In the genomic region with DNA sequence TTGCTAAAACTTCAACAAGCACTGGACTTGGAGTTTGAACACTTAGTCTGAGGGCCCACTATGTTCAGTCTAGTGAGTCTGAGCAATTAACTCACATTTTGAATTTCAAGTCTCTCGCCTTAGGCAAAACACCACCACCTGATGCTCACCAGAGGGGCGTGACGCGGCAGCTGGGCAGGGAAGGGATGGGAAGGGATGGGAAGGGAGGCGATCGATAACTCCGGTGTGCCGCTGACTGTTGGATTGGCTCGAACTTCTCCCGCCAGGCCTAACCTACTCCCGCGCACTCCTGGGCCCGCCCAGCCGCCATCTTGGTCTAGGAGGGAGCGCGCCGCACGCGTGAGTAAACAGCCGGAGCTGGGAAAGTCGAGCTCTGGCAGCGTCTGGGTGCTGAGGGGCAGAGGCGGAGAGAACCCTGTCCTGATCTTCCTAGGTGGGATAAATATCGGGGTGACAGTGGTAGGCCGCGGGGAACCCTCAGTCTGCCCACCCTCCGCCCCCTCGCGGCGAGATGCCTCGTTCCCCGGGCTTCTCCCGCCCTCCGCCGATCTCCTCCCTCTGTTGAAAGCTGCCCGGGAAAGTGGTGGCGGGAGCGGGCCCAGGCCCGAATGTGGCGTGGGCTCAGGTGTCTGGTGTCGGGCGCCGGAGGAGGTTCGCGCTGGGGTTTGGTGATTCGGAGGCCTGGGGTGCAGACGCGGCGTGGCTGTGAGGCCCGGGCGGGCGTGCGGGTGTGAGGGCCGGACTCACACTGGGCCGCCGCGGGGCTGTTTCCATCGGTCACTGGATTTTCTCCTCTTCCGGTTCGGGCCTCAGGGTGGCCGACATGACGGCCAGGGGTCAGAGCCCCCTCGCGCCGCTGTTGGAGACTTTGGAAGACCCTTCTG, we compare ENCODE assay signal across 1 cellular context.
TF ChIP-seq lines count a peak whose summit lies in the region.

A gene with protein sequence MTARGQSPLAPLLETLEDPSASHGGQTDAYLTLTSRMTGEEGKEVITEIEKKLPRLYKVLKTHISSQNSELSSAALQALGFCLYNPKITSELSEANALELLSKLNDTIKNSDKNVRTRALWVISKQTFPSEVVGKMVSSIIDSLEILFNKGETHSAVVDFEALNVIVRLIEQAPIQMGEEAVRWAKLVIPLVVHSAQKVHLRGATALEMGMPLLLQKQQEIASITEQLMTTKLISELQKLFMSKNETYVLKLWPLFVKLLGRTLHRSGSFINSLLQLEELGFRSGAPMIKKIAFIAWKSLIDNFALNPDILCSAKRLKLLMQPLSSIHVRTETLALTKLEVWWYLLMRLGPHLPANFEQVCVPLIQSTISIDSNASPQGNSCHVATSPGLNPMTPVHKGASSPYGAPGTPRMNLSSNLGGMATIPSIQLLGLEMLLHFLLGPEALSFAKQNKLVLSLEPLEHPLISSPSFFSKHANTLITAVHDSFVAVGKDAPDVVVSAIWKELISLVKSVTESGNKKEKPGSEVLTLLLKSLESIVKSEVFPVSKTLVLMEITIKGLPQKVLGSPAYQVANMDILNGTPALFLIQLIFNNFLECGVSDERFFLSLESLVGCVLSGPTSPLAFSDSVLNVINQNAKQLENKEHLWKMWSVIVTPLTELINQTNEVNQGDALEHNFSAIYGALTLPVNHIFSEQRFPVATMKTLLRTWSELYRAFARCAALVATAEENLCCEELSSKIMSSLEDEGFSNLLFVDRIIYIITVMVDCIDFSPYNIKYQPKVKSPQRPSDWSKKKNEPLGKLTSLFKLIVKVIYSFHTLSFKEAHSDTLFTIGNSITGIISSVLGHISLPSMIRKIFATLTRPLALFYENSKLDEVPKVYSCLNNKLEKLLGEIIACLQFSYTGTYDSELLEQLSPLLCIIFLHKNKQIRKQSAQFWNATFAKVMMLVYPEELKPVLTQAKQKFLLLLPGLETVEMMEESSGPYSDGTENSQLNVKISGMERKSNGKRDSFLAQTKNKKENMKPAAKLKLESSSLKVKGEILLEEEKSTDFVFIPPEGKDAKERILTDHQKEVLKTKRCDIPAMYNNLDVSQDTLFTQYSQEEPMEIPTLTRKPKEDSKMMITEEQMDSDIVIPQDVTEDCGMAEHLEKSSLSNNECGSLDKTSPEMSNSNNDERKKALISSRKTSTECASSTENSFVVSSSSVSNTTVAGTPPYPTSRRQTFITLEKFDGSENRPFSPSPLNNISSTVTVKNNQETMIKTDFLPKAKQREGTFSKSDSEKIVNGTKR (N-terminal part only) (plus strand): TSS at position 302 of the 884 bp plus-strand sequence. CDS start 522 bp downstream, at position 824.

TF ChIP-seq in H1, 55 proteins besides CTCF, POLR2A, EP300 and RAD21:
- TF ChIP-seq JUN (IDR thresholded peaks at IDR 0.05; ENCODE audit: low read depth, low read length), result no peak
- TF ChIP-seq SP4 (IDR thresholded peaks at IDR 0.05; ENCODE audit: low read length), result peak; percentile 75; the same call in 1 of the 2 replicates
- TF ChIP-seq EZH2 (IDR thresholded peaks at IDR 0.05; ENCODE audit: low read depth, low read length, severe bottlenecking), result no peak
- no peak for TF ChIP-seq RNF2 (IDR thresholded peaks at IDR 0.05; ENCODE audit: borderline replicate concordance, low read depth, low read length, missing control alignments, poor library complexity, severe bottlenecking)
- TF ChIP-seq SIN3A (conservative IDR thresholded peaks at IDR 0.05 in 1 of 2, IDR thresholded peaks at IDR 0.05 in 1 of 2; ENCODE audit: low read depth in 1 of 2, low read length in 2 of 2), result peak in 1 of 2 experiments; percentile 86; a peak in 3 of 4 replicates
- TF ChIP-seq NANOG (IDR thresholded peaks at IDR 0.05; ENCODE audit: insufficient read depth, low read depth, low read length, poor library complexity, severe bottlenecking), result peak; percentile 36
- TF ChIP-seq YY1 (IDR thresholded peaks at IDR 0.05; ENCODE audit: low read depth, low read length), result peak; percentile 98
- TF ChIP-seq POU5F1 (IDR thresholded peaks at IDR 0.05; ENCODE audit: low read depth, low read length), result no peak
- no peak for TF ChIP-seq MAFK (IDR thresholded peaks at IDR 0.05; ENCODE audit: low read depth, low read length)
- TF ChIP-seq RBBP5 (IDR thresholded peaks at IDR 0.05; ENCODE audit: borderline replicate concordance, low read depth, low read length), result peak; percentile 54
- TF ChIP-seq TAF1 (IDR thresholded peaks at IDR 0.05; ENCODE audit: low read depth, low read length), result peak; percentile 92
- no peak for TF ChIP-seq SP2 (IDR thresholded peaks at IDR 0.05; ENCODE audit: low read length)
- TF ChIP-seq TEAD4 (IDR thresholded peaks at IDR 0.05; ENCODE audit: low read depth, low read length), result peak; percentile 14; the same call in 1 of the 2 replicates
- TF ChIP-seq SAP30 (IDR thresholded peaks at IDR 0.05; ENCODE audit: insufficient read depth, insufficient replicate concordance, low read length), result peak; percentile 48
- TF ChIP-seq, protein P1, sequence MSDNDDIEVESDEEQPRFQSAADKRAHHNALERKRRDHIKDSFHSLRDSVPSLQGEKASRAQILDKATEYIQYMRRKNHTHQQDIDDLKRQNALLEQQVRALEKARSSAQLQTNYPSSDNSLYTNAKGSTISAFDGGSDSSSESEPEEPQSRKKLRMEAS (IDR thresholded peaks at IDR 0.05), result peak; percentile 90
- TF ChIP-seq, protein P2, sequence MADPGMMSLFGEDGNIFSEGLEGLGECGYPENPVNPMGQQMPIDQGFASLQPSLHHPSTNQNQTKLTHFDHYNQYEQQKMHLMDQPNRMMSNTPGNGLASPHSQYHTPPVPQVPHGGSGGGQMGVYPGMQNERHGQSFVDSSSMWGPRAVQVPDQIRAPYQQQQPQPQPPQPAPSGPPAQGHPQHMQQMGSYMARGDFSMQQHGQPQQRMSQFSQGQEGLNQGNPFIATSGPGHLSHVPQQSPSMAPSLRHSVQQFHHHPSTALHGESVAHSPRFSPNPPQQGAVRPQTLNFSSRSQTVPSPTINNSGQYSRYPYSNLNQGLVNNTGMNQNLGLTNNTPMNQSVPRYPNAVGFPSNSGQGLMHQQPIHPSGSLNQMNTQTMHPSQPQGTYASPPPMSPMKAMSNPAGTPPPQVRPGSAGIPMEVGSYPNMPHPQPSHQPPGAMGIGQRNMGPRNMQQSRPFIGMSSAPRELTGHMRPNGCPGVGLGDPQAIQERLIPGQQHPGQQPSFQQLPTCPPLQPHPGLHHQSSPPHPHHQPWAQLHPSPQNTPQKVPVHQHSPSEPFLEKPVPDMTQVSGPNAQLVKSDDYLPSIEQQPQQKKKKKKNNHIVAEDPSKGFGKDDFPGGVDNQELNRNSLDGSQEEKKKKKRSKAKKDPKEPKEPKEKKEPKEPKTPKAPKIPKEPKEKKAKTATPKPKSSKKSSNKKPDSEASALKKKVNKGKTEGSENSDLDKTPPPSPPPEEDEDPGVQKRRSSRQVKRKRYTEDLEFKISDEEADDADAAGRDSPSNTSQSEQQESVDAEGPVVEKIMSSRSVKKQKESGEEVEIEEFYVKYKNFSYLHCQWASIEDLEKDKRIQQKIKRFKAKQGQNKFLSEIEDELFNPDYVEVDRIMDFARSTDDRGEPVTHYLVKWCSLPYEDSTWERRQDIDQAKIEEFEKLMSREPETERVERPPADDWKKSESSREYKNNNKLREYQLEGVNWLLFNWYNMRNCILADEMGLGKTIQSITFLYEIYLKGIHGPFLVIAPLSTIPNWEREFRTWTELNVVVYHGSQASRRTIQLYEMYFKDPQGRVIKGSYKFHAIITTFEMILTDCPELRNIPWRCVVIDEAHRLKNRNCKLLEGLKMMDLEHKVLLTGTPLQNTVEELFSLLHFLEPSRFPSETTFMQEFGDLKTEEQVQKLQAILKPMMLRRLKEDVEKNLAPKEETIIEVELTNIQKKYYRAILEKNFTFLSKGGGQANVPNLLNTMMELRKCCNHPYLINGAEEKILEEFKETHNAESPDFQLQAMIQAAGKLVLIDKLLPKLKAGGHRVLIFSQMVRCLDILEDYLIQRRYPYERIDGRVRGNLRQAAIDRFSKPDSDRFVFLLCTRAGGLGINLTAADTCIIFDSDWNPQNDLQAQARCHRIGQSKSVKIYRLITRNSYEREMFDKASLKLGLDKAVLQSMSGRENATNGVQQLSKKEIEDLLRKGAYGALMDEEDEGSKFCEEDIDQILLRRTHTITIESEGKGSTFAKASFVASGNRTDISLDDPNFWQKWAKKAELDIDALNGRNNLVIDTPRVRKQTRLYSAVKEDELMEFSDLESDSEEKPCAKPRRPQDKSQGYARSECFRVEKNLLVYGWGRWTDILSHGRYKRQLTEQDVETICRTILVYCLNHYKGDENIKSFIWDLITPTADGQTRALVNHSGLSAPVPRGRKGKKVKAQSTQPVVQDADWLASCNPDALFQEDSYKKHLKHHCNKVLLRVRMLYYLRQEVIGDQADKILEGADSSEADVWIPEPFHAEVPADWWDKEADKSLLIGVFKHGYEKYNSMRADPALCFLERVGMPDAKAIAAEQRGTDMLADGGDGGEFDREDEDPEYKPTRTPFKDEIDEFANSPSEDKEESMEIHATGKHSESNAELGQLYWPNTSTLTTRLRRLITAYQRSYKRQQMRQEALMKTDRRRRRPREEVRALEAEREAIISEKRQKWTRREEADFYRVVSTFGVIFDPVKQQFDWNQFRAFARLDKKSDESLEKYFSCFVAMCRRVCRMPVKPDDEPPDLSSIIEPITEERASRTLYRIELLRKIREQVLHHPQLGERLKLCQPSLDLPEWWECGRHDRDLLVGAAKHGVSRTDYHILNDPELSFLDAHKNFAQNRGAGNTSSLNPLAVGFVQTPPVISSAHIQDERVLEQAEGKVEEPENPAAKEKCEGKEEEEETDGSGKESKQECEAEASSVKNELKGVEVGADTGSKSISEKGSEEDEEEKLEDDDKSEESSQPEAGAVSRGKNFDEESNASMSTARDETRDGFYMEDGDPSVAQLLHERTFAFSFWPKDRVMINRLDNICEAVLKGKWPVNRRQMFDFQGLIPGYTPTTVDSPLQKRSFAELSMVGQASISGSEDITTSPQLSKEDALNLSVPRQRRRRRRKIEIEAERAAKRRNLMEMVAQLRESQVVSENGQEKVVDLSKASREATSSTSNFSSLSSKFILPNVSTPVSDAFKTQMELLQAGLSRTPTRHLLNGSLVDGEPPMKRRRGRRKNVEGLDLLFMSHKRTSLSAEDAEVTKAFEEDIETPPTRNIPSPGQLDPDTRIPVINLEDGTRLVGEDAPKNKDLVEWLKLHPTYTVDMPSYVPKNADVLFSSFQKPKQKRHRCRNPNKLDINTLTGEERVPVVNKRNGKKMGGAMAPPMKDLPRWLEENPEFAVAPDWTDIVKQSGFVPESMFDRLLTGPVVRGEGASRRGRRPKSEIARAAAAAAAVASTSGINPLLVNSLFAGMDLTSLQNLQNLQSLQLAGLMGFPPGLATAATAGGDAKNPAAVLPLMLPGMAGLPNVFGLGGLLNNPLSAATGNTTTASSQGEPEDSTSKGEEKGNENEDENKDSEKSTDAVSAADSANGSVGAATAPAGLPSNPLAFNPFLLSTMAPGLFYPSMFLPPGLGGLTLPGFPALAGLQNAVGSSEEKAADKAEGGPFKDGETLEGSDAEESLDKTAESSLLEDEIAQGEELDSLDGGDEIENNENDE (IDR thresholded peaks at IDR 0.05; ENCODE audit: insufficient replicate concordance, low read length), result no peak
- peak; percentile 90 for TF ChIP-seq PHF8 (conservative IDR thresholded peaks at IDR 0.05; ENCODE audit: low read depth, low read length)
- peak; percentile 34 for TF ChIP-seq CTBP2 (IDR thresholded peaks at IDR 0.05; ENCODE audit: borderline replicate concordance, insufficient read depth, insufficient read length, low read length)
- peak; percentile 25; the same call in 1 of the 2 replicates for TF ChIP-seq KDM1A (IDR thresholded peaks at IDR 0.05; ENCODE audit: borderline replicate concordance, low read length)
- TF ChIP-seq, protein P3, sequence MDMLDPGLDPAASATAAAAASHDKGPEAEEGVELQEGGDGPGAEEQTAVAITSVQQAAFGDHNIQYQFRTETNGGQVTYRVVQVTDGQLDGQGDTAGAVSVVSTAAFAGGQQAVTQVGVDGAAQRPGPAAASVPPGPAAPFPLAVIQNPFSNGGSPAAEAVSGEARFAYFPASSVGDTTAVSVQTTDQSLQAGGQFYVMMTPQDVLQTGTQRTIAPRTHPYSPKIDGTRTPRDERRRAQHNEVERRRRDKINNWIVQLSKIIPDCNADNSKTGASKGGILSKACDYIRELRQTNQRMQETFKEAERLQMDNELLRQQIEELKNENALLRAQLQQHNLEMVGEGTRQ (IDR thresholded peaks at IDR 0.05; ENCODE audit: low read length), result peak; percentile 39; the same call in 1 of the 2 replicates
- peak; percentile 9; the same call in 1 of the 2 replicates for TF ChIP-seq CHD2 (IDR thresholded peaks at IDR 0.05; ENCODE audit: low read length)
- peak; percentile 4 for TF ChIP-seq KDM4A (IDR thresholded peaks at IDR 0.05; ENCODE audit: low read depth, low read length, severe bottlenecking)
- no peak for TF ChIP-seq CEBPB (IDR thresholded peaks at IDR 0.05; ENCODE audit: low read depth, low read length)
- peak; percentile 92 for TF ChIP-seq POLR2AphosphoS5 (IDR thresholded peaks at IDR 0.05; ENCODE audit: low read depth, low read length)
- TF ChIP-seq BRCA1 (IDR thresholded peaks at IDR 0.05; ENCODE audit: low read depth, low read length), result no peak
- no peak for TF ChIP-seq HDAC6 (IDR thresholded peaks at IDR 0.05; ENCODE audit: low read depth, low read length)
- TF ChIP-seq SRF (IDR thresholded peaks at IDR 0.05; ENCODE audit: low read depth, low read length), result peak; percentile 96
- no peak for TF ChIP-seq CHD1 (IDR thresholded peaks at IDR 0.05; ENCODE audit: low read depth, low read length)
- TF ChIP-seq EGR1 (IDR thresholded peaks at IDR 0.05; ENCODE audit: borderline replicate concordance, low read depth, low read length), result peak; percentile 72; the same call in 1 of the 2 replicates
- TF ChIP-seq SP1 (IDR thresholded peaks at IDR 0.05; ENCODE audit: low read depth, low read length), result peak; percentile 53; the same call in 1 of the 2 replicates
- no peak for TF ChIP-seq SIX5 (IDR thresholded peaks at IDR 0.05; ENCODE audit: low read depth, low read length)
- no peak for TF ChIP-seq GTF2F1 (IDR thresholded peaks at IDR 0.05; ENCODE audit: borderline replicate concordance, low read depth, low read length)
- TF ChIP-seq, protein P4, sequence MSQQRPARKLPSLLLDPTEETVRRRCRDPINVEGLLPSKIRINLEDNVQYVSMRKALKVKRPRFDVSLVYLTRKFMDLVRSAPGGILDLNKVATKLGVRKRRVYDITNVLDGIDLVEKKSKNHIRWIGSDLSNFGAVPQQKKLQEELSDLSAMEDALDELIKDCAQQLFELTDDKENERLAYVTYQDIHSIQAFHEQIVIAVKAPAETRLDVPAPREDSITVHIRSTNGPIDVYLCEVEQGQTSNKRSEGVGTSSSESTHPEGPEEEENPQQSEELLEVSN (IDR thresholded peaks at IDR 0.05), result peak; percentile 88
- TF ChIP-seq TAF7 (optimal IDR thresholded peaks at IDR 0.05; ENCODE audit: borderline replicate concordance, low read depth, low read length), result peak; percentile 84
- no peak for TF ChIP-seq KDM5A (IDR thresholded peaks at IDR 0.05; ENCODE audit: low read length)
- TF ChIP-seq TBP (IDR thresholded peaks at IDR 0.05; ENCODE audit: low read depth, low read length), result peak; percentile 86
- TF ChIP-seq ASH2L (IDR thresholded peaks at IDR 0.05; ENCODE audit: low read length), result peak; percentile 93
- peak; percentile 86 for TF ChIP-seq CREB1 (IDR thresholded peaks at IDR 0.05)
TF ChIP-seq in H1: peak in this region for 24.
